ENCODE assay signal across 29 cellular contexts in the genomic region with DNA sequence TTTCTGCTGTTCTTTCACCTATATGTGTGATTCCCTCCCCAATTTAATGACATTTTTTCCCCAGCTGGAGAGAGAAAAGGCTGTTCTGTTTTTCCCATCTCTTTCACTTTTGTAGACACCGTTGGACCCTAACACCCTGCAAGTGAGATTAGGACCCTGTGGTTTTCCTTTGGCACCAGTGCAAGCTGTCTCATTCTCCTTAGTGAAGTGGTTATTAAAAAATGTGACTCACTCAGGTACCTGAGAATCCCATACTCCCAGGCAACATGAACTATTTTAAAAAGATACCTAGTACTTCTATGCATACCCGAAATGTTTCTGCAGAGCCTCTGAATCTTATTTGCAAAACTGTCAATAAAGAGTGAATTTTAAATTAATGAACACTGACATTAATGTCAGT.
"Had no signal": no experiment of that assay in that cellular context is flagged by ENCODE, and none has a peak within 500 bp of the region (broad histone marks: within the 10 kb centered on the region; RNA-seq: fewer than 3 reads in every experiment).

No MANE protein-coding gene starts in this region.

- H3K27ac Mint-ChIP-seq: activated CD4-positive, alpha-beta memory T cell treated with anti-CD3 and anti-CD28 coated beads for 36 hours; activated naive CD4-positive, alpha-beta T cell treated with anti-CD3 and anti-CD28 coated beads, Interleukin-2, amount 10 ng/mL, durations not matched to agents 7 days and 5 days; activated T-helper 1 cell treated with anti-CD3 and anti-CD28 coated beads, Interleukin-12 subunit alpha, Interleukin-12 subunit beta, Interleukin-2, Interleukin-4 antibody, amounts not matched to agents 30 ng/mL and 10 ng/mL and 1 ng/mL, durations not matched to agents 14 hours and 24 hours and 36 hours; nephron; T-helper 1 cell treated with Interleukin-12 subunit alpha and Interleukin-12 subunit beta and Interleukin-4 antibody, amounts not matched to agents 30 μg/mL and 1 μg/mL, for 36 hours had no signal

- DNase-seq: activated CD4-positive, alpha-beta memory T cell treated with anti-CD3 and anti-CD28 coated beads for 36 hours; activated CD4-positive, alpha-beta T cell treated with anti-CD3 and anti-CD28 coated beads for 4 hours; activated CD8-positive, alpha-beta memory T cell treated with anti-CD3 and anti-CD28 coated beads, Interleukin-2, amount 50 U/mL, for 4 hours; activated gamma-delta T cell; activated naive CD4-positive, alpha-beta T cell treated with anti-CD3 and anti-CD28 coated beads, Interleukin-2, amount 10 ng/mL, durations not matched to agents 7 days and 5 days; activated T-cell treated with anti-CD3 and anti-CD28 coated beads, Interleukin-2, amount 50 U/mL, for 1 hour; amniotic stem cell; cerebellar nuclear complex; colonic mucosa; effector CD8-positive, alpha-beta T cell; esophagus squamous epithelium; foreskin melanocyte; islet precursor cell; left ventricle myocardium superior; pancreas; spleen; stimulated activated naive CD4-positive, alpha-beta T cell; T-helper 9 cell; tibial artery had no signal

- H3K4me3 Mint-ChIP-seq: activated CD4-positive, alpha-beta memory T cell treated with anti-CD3 and anti-CD28 coated beads for 36 hours; activated naive CD4-positive, alpha-beta T cell treated with anti-CD3 and anti-CD28 coated beads, Interleukin-2, amount 10 ng/mL, durations not matched to agents 7 days and 5 days; activated T-helper 1 cell treated with anti-CD3 and anti-CD28 coated beads, Interleukin-12 subunit alpha, Interleukin-12 subunit beta, Interleukin-2, Interleukin-4 antibody, amounts not matched to agents 30 ng/mL and 10 ng/mL and 1 ng/mL, durations not matched to agents 14 hours and 24 hours and 36 hours; nephron; T-helper 1 cell treated with Interleukin-12 subunit alpha and Interleukin-12 subunit beta and Interleukin-4 antibody, amounts not matched to agents 30 μg/mL and 1 μg/mL, for 36 hours had no signal

- H3K36me3 Mint-ChIP-seq: activated CD4-positive, alpha-beta memory T cell treated with anti-CD3 and anti-CD28 coated beads for 36 hours; activated naive CD4-positive, alpha-beta T cell treated with anti-CD3 and anti-CD28 coated beads, Interleukin-2, amount 10 ng/mL, durations not matched to agents 7 days and 5 days had no signal

- H3K4me1 ChIP-seq: colonic mucosa, prostate gland, spleen had no signal

- H3K9me3 ChIP-seq: colonic mucosa, esophagus squamous epithelium, neutrophil, pancreas, prostate gland, right atrium auricular region, spleen, suprapubic skin, tibial artery had no signal

- H3K36me3 ChIP-seq: colonic mucosa, esophagus squamous epithelium, neutrophil, pancreas, prostate gland, right atrium auricular region, spleen, suprapubic skin, tibial artery had no signal

- ATAC-seq: left ventricle myocardium superior, pancreas had no signal

- H3K79me2 ChIP-seq: hepatocyte had no signal

- H3K4me2 ChIP-seq: hepatocyte had no signal

- H3K9me3 Mint-ChIP-seq: activated CD4-positive, alpha-beta memory T cell treated with anti-CD3 and anti-CD28 coated beads for 36 hours; activated naive CD4-positive, alpha-beta T cell treated with anti-CD3 and anti-CD28 coated beads, Interleukin-2, amount 10 ng/mL, durations not matched to agents 7 days and 5 days; activated T-helper 1 cell treated with anti-CD3 and anti-CD28 coated beads, Interleukin-12 subunit alpha, Interleukin-12 subunit beta, Interleukin-2, Interleukin-4 antibody, amounts not matched to agents 30 ng/mL and 10 ng/mL and 1 ng/mL, durations not matched to agents 14 hours and 24 hours and 36 hours; nephron; T-helper 1 cell treated with Interleukin-12 subunit alpha and Interleukin-12 subunit beta and Interleukin-4 antibody, amounts not matched to agents 30 μg/mL and 1 μg/mL, for 36 hours had no signal

- H3K27ac ChIP-seq: colonic mucosa, epithelial cell of prostate, hepatocyte, neutrophil, pancreas, prostate gland, right atrium auricular region, spleen, suprapubic skin, tibial artery, VCaP had no signal

- H3K4me1 Mint-ChIP-seq: activated naive CD4-positive, alpha-beta T cell treated with anti-CD3 and anti-CD28 coated beads, Interleukin-2, amount 10 ng/mL, durations not matched to agents 7 days and 5 days had no signal

- H3K4me3 ChIP-seq: colonic mucosa, esophagus squamous epithelium, hepatocyte, pancreas, prostate gland, right atrium auricular region, spleen, suprapubic skin, tibial artery had no signal

- H3K27me3 ChIP-seq: colonic mucosa, esophagus squamous epithelium, pancreas, right atrium auricular region, suprapubic skin, tibial artery had no signal

- H2AFZ ChIP-seq: hepatocyte had no signal
